12 cellular contexts compared by ENCODE assay signal in the genomic region with DNA sequence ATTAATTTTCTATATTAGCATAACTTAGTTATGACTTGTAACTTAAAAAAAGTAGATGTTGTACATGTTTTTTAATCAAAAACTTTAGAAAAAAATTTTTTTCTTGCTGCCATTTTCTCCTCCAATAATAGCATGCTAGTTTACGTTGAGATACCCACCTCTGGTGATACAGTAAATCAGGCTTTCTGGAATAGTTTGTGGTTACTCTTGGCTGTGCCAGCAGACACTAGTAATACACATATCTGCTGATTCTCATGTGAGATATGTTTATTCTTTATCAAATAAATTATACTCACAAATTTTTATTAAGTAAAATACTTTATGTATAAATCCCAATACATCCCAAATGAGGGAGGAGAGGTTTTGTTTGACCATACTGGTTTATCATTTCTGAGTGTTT.
DNase-seq lines count a peak whose midpoint lies in the region; ATAC-seq and TF ChIP-seq lines count a peak whose summit lies in the region.
"Had no signal": no experiment of that assay in that cellular context is flagged by ENCODE, and none has a peak within 500 bp of the region (broad histone marks: within the 10 kb centered on the region; RNA-seq: fewer than 3 reads in every experiment).

No MANE protein-coding gene starts in this region.

- H3K9me3 ChIP-seq in right atrium auricular region (no peaks in the 10 kb centered on the region), vagina (no peaks in the 10 kb centered on the region)
- no peaks in the 10 kb centered on the region for H3K9me3 ChIP-seq in effector memory CD4-positive, alpha-beta T cell (ENCODE audit: control insufficient read depth, low read length)
- H3K9me3 ChIP-seq: BLaER1, MG63 had no signal

- H3K4me1 Mint-ChIP-seq in natural killer cell treated with Interleukin-12 subunit alpha and Interleukin-12 subunit beta and Interleukin-15 and Interleukin-18, amount 100 ng/mL, for 72 hours (ENCODE audit: low read depth in 2 of 2), result peaks cover 23 to 40% of the 10 kb centered on the region in 2 donors

- no peak overlapping the region for H3K4me3 ChIP-seq in right atrium auricular region
- H3K4me3 ChIP-seq in effector memory CD4-positive, alpha-beta T cell (ENCODE audit: insufficient read depth, low read depth, low read length, poor library complexity, severe bottlenecking), result no peak overlapping the region
- no peak overlapping the region for H3K4me3 ChIP-seq in vagina
- H3K4me3 ChIP-seq: BLaER1, MG63 had no signal

- H3K4me3 Mint-ChIP-seq in natural killer cell treated with Interleukin-12 subunit alpha and Interleukin-12 subunit beta and Interleukin-15 and Interleukin-18, amount 100 ng/mL, for 72 hours, result peak overlapping the region; percentile 27

- DNase-seq in right atrium auricular region (ENCODE audit: low spot score), result no peak
- DNase-seq in left ventricle myocardium superior, result no peak
- DNase-seq in effector memory CD4-positive, alpha-beta T cell, result no peak
- DNase-seq in natural killer cell treated with Interleukin-12 subunit alpha and Interleukin-12 subunit beta and Interleukin-15 and Interleukin-18, amount 100 ng/mL, for 72 hours (ENCODE audit: low spot score), result no peak
- DNase-seq in vagina (ENCODE audit: extremely low spot score in 2 of 2), result no peak
- DNase-seq in NCI-H2107 (lab: John Stamatoyannopoulos, UW), result no peak
- no peak for DNase-seq in SHP77 treated with DMSO at 0.1 percent for 48 hours (lab: John Stamatoyannopoulos, UW)
- DNase-seq: MG63, RPMI8226 had no signal

- no peaks in the 10 kb centered on the region for H3K36me3 Mint-ChIP-seq in natural killer cell treated with Interleukin-12 subunit alpha and Interleukin-12 subunit beta and Interleukin-15 and Interleukin-18, amount 100 ng/mL, for 72 hours

- peak overlapping the region; percentile 16 to 70 for H3K27ac Mint-ChIP-seq in natural killer cell treated with Interleukin-12 subunit alpha and Interleukin-12 subunit beta and Interleukin-15 and Interleukin-18, amount 100 ng/mL, for 72 hours

- intact Hi-C loops in left ventricle myocardium superior (cut with micrococcal nuclease), result no loop called here
- intact Hi-C loops in vagina (cut with DNase I), result no loop called here

- H3K9me3 Mint-ChIP-seq in natural killer cell treated with Interleukin-12 subunit alpha and Interleukin-12 subunit beta and Interleukin-15 and Interleukin-18, amount 100 ng/mL, for 72 hours, result no peaks in the 10 kb centered on the region

- TF ChIP-seq CTCF in right atrium auricular region (IDR thresholded peaks at IDR 0.05), result no peak
- TF ChIP-seq CTCF in vagina (IDR thresholded peaks at IDR 0.05), result no peak

- H3K36me3 ChIP-seq in right atrium auricular region, result peaks cover 32% of the 10 kb centered on the region
- peaks cover 3% of the 10 kb centered on the region for H3K36me3 ChIP-seq in effector memory CD4-positive, alpha-beta T cell (ENCODE audit: control insufficient read depth, insufficient read depth, low read length)
- peaks cover 0 to 11% of the 10 kb centered on the region in 2 donors for H3K36me3 ChIP-seq in vagina
- H3K36me3 ChIP-seq: MG63 had no signal

- peak overlapping the region; percentile 51 to 54 for H3K27ac ChIP-seq in right atrium auricular region
- H3K27ac ChIP-seq in effector memory CD4-positive, alpha-beta T cell (ENCODE audit: insufficient read depth, low read length, poor library complexity, severe bottlenecking), result peak overlapping the region; percentile 76
- H3K27ac ChIP-seq in vagina, result peak overlapping the region; percentile 60
- H3K27ac ChIP-seq: BLaER1 had no signal

- TF ChIP-seq POLR2A in vagina (IDR thresholded peaks at IDR 0.05), result no peak

- no peaks in the 10 kb centered on the region for H3K27me3 Mint-ChIP-seq in natural killer cell treated with Interleukin-12 subunit alpha and Interleukin-12 subunit beta and Interleukin-15 and Interleukin-18, amount 100 ng/mL, for 72 hours

- H3K27me3 ChIP-seq in right atrium auricular region (no peaks in the 10 kb centered on the region), vagina (no peaks in the 10 kb centered on the region)
- H3K27me3 ChIP-seq in effector memory CD4-positive, alpha-beta T cell (replicated peaks; ENCODE audit: control insufficient read depth, insufficient read depth, low read length, poor library complexity, severe bottlenecking), result no peaks in the 10 kb centered on the region
- H3K27me3 ChIP-seq: BLaER1, MG63 had no signal

- H3K4me1 ChIP-seq in right atrium auricular region (peaks cover 0 to 37% of the 10 kb centered on the region in 2 donors), vagina (peaks cover 38% of the 10 kb centered on the region)
- peaks cover 17% of the 10 kb centered on the region for H3K4me1 ChIP-seq in effector memory CD4-positive, alpha-beta T cell (ENCODE audit: control insufficient read depth, insufficient read depth, low read length, poor library complexity, severe bottlenecking)

- ATAC-seq in left ventricle myocardium superior (no peak), esophagus mucosa (no peak)
- no peak for ATAC-seq in natural killer cell treated with Interleukin-12 subunit alpha and Interleukin-12 subunit beta and Interleukin-15 and Interleukin-18, amount 100 ng/mL, for 72 hours
- ATAC-seq: sciatic nerve had no signal
